In genomic region chr11:2909145-2909914, GRCh38 we compare ENCODE assay signal across 14 cellular contexts. TPM values are rescaled to one million over a fixed set of nuclear protein-coding genes. Genes with fewer than 3 reads are reported as not detected.
"Had no signal": no experiment of that assay in that cellular context is flagged by ENCODE, and none has a peak within 500 bp of the region (broad histone marks: within the 10 kb centered on the region; RNA-seq: fewer than 3 reads in every experiment).

No MANE protein-coding gene starts in this region.

- DNase-seq: activated CD4-positive, alpha-beta T cell treated with anti-CD3 and anti-CD28 coated beads, Interleukin-2, amount 10 ng/mL, durations not matched to agents 7 days and 5 days; activated T-cell treated with anti-CD3 and anti-CD28 coated beads for 4 hours; brain microvascular endothelial cell; dorsolateral prefrontal cortex; islet precursor cell; naive B cell; stimulated activated naive B cell treated with anti-CD40 and anti-IgM and Interleukin-4, amounts not matched to agents 10 μg/mL and 1 μg/mL and 100 μg/mL, for 72 hours; upper lobe of right lung had no signal

- H3K9ac ChIP-seq: parathyroid adenoma had no signal

- H3K4me1 ChIP-seq: upper lobe of right lung had no signal

- H3K27ac ChIP-seq: brain microvascular endothelial cell, dorsolateral prefrontal cortex, parathyroid adenoma, SK-N-MC, upper lobe of right lung had no signal

- H2AFZ ChIP-seq: parathyroid adenoma had no signal

- H3K79me2 ChIP-seq: parathyroid adenoma had no signal

- H3K4me3 ChIP-seq: dorsolateral prefrontal cortex, SK-N-MC, smooth muscle cell, upper lobe of right lung had no signal

- H3K36me3 ChIP-seq: brain microvascular endothelial cell, upper lobe of right lung had no signal

- ATAC-seq: activated T-helper 17 cell treated with anti-CD3 and anti-CD28 coated beads, Interleukin-2, amount 50 U/mL, for 72 hours; esophagus mucosa; stimulated activated naive B cell treated with anti-CD40 and anti-IgM and Interleukin-4, amounts not matched to agents 10 μg/mL and 1 μg/mL and 100 μg/mL, for 72 hours; upper lobe of right lung had no signal

- H3K27me3 ChIP-seq: brain microvascular endothelial cell, upper lobe of right lung had no signal

- H3K9me3 ChIP-seq: upper lobe of right lung had no signal

- H3K4me2 ChIP-seq: smooth muscle cell had no signal

RNA-seq across cellular contexts. Expression of gene PHLDA2, which starts 19.9 kb away (rescaled TPM):
- total RNA-seq: cerebellum had no signal
